ENCODE assay signal across 21 cellular contexts in the genomic region with DNA sequence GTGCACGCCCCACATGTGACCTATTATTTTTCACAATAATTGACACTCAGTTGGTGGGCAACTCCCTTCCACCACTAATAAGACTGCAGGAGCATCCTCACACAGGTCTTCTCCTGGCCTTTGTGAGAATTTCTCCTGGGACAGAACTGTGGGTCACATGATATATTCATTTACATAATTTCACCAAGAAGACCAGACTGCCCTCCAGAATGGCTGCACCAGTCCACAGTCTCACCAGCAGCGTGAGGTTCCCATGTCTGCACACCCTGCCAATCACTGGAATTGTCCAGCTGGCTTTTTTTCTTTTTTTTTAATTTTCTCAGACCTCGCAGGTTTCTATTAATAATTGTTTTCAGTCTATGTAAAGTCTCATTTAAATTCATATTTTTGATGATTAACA.
"Had no signal": no experiment of that assay in that cellular context is flagged by ENCODE, and none has a peak within 500 bp of the region (broad histone marks: within the 10 kb centered on the region; RNA-seq: fewer than 3 reads in every experiment).

No MANE protein-coding gene starts in this region.

- DNase-seq: dermis blood vessel endothelial cell; effector memory CD4-positive, alpha-beta T cell; mesenchymal stem cell; midbrain; naive thymus-derived CD8-positive, alpha-beta T cell; nephron progenitor cell; occipital lobe; ovary; posterior cingulate gyrus; psoas muscle; right cardiac atrium; sigmoid colon; stimulated activated CD4-positive, alpha-beta T cell treated with anti-CD3 and anti-CD28 coated beads, Interleukin-4, amount 100 ng/mL, for 4 hours; stimulated activated naive CD8-positive, alpha-beta T cell treated with anti-CD3 and anti-CD28 coated beads, Interleukin-15, Interleukin-2, amounts not matched to agents 100 U/mL and 50 U/mL, for 24 hours; substantia nigra; testis; tibial artery; upper lobe of left lung had no signal

- H3K36me3 ChIP-seq: ovary, sigmoid colon had no signal

- H3K9me3 ChIP-seq: ovary, psoas muscle, sigmoid colon, testis, tibial artery, upper lobe of left lung had no signal

- H3K4me3 ChIP-seq: coronary artery, ovary, psoas muscle, sigmoid colon, testis, tibial artery, upper lobe of left lung had no signal

- H3K27ac Mint-ChIP-seq: stimulated activated memory B cell treated with anti-CD40 and anti-IgM and Interleukin-4, amounts not matched to agents 10 μg/mL and 1 μg/mL and 100 μg/mL, for 72 hours had no signal

- ATAC-seq: left lobe of liver; naive thymus-derived CD8-positive, alpha-beta T cell; psoas muscle; right cardiac atrium; stimulated activated memory B cell treated with anti-CD40 and anti-IgM and Interleukin-4, amounts not matched to agents 10 μg/mL and 1 μg/mL and 100 μg/mL, for 72 hours; stimulated activated naive CD8-positive, alpha-beta T cell treated with anti-CD3 and anti-CD28 coated beads, Interleukin-15, Interleukin-2, amounts not matched to agents 100 U/mL and 50 U/mL, for 24 hours had no signal

- H3K27me3 ChIP-seq: ovary, sigmoid colon, testis, tibial artery, upper lobe of left lung had no signal

- H3K9me3 Mint-ChIP-seq: naive thymus-derived CD8-positive, alpha-beta T cell; nephron progenitor cell; stimulated activated memory B cell treated with anti-CD40 and anti-IgM and Interleukin-4, amounts not matched to agents 10 μg/mL and 1 μg/mL and 100 μg/mL, for 72 hours had no signal

- H3K27ac ChIP-seq: coronary artery, ovary, psoas muscle, sigmoid colon, tibial artery, upper lobe of left lung had no signal

- H3K27me3 Mint-ChIP-seq: stimulated activated memory B cell treated with anti-CD40 and anti-IgM and Interleukin-4, amounts not matched to agents 10 μg/mL and 1 μg/mL and 100 μg/mL, for 72 hours had no signal

- H3K4me3 Mint-ChIP-seq: naive thymus-derived CD8-positive, alpha-beta T cell; nephron progenitor cell; stimulated activated memory B cell treated with anti-CD40 and anti-IgM and Interleukin-4, amounts not matched to agents 10 μg/mL and 1 μg/mL and 100 μg/mL, for 72 hours had no signal
